ENCODE assay signal across 8 cellular contexts in the genomic region with DNA sequence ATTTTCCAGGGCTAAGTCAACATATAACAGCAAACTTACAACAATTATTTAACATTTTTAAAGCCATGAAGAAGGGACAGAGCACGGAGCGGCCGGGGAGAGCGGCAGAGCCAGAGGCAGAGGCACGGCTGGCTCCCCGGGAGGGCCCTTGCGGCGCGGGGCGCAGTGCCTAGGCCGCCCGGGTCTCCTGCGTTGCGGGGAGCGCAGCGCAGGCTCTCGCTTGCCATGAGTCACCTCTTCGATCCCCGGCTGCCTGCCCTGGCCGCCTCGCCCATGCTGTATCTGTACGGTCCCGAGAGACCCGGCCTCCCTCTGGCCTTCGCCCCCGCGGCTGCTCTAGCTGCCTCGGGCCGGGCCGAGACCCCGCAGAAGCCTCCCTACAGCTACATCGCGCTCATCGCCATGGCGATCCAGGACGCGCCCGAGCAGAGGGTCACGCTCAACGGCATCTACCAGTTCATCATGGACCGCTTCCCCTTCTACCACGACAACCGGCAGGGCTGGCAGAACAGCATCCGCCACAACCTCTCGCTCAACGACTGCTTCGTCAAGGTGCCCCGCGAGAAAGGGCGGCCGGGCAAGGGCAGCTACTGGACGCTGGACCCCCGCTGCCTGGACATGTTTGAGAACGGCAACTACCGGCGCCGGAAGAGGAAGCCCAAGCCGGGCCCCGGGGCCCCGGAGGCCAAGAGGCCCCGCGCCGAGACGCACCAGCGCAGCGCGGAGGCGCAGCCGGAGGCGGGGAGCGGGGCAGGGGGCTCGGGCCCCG.
DNase-seq lines count a peak whose midpoint lies in the region; ATAC-seq and TF ChIP-seq lines count a peak whose summit lies in the region.

A gene (plus strand): TSS at position 51 of the 769 bp plus-strand sequence. CDS start 175 bp downstream, at position 226.

- peak within 1 kb of the TSS; percentile 92 to 98 (median 97) for H3K27ac Mint-ChIP-seq in nephron

- H3K9me3 Mint-ChIP-seq in nephron, result no peaks in the 10 kb centered on the region

- H3K27me3 Mint-ChIP-seq in nephron (ENCODE audit: low read depth), result peaks cover 92% of the 10 kb centered on the region

- in situ Hi-C loops in ACHN (cut with HindIII; ENCODE audit: low pct_ligation_motif_present, low pct_unique_long_range_greater_than_20kb, low sequenced_read_pairs), result no loop called here

- peaks cover 20% of the 10 kb centered on the region for H3K36me3 Mint-ChIP-seq in nephron (ENCODE audit: low read depth)

- H3K27me3 ChIP-seq in RWPE2 (ENCODE audit: insufficient read depth, poor library complexity, severe bottlenecking), result no peaks in the 10 kb centered on the region

- TF ChIP-seq CTCF in AG09309 (IDR thresholded peaks at IDR 0.05; ENCODE audit: control insufficient read depth, insufficient read depth, low read depth, low read length, missing control alignments), result no peak
- TF ChIP-seq CTCF in RWPE2 (IDR thresholded peaks at IDR 0.05; ENCODE audit: poor library complexity, severe bottlenecking), result no peak
- TF ChIP-seq CTCF in fibroblast of pulmonary artery (IDR thresholded peaks at IDR 0.05; ENCODE audit: low read length, missing control alignments), result no peak
- no peak for TF ChIP-seq CTCF in nephron (IDR thresholded peaks at IDR 0.05; ENCODE audit: unreplicated experiment in 3 of 3)

- no peaks in the 10 kb centered on the region for H3K36me3 ChIP-seq in RWPE2 (ENCODE audit: low read depth)

- H3K4me3 ChIP-seq in AG09309 (ENCODE audit: control insufficient read depth, low read depth, low read length) (peak within 1 kb of the TSS; percentile 37), RWPE2 (ENCODE audit: severe bottlenecking) (peak within 1 kb of the TSS; percentile 32), fibroblast of pulmonary artery (replicated peaks; ENCODE audit: low read depth, low read length) (peak within 1 kb of the TSS; percentile 35)

- DNase-seq in AG09309 (ENCODE audit: low read depth) (no peak), RWPE2 (ENCODE audit: low spot score) (no peak), fibroblast of pulmonary artery (ENCODE audit: low read depth) (peak; percentile 58), germinal center (ENCODE audit: low spot score) (no peak), ACHN (no peak)

- peaks cover 16% of the 10 kb centered on the region for H3K4me1 ChIP-seq in RWPE2 (ENCODE audit: insufficient read depth, poor library complexity, severe bottlenecking)

- peaks cover 60% of the 10 kb centered on the region for H3K4me1 Mint-ChIP-seq in nephron

- no peaks in the 10 kb centered on the region for H3K9me3 ChIP-seq in RWPE2 (ENCODE audit: severe bottlenecking)

- peak; percentile 63 for ATAC-seq in RWPE2 (ENCODE audit: low read depth)
- no peak for ATAC-seq in GM18858 (IDR thresholded peaks at IDR 0.05; ENCODE audit: unreplicated experiment)
- no peak for ATAC-seq in GM21360 (IDR thresholded peaks at IDR 0.05; ENCODE audit: unreplicated experiment)

- H3K4me3 Mint-ChIP-seq in nephron, result peak within 1 kb of the TSS; percentile 87 to 92 (median 91)

- H3K27ac ChIP-seq in RWPE2 (ENCODE audit: poor library complexity, severe bottlenecking), result peak within 1 kb of the TSS; percentile 83
